In genomic region chr11:45216031-45216430, GRCh38 we compare ENCODE assay signal across 25 cellular contexts.
"Had no signal": no experiment of that assay in that cellular context is flagged by ENCODE, and none has a peak within 500 bp of the region (broad histone marks: within the 10 kb centered on the region; RNA-seq: fewer than 3 reads in every experiment).

No MANE protein-coding gene starts in this region.

- H3K4me3 ChIP-seq: cardiac muscle cell, lung, mucosa of descending colon, skin epidermis, stomach, testis, transverse colon, upper lobe of right lung, uterus had no signal

- ATAC-seq: mucosa of descending colon, upper lobe of right lung had no signal

- H3K27me3 Mint-ChIP-seq: memory B cell; naive B cell; natural killer cell treated with Interleukin-12 subunit alpha and Interleukin-12 subunit beta and Interleukin-15 and Interleukin-18, amount 100 ng/mL, for 72 hours; progenitor cell of endocrine pancreas had no signal

- H3K36me3 ChIP-seq: transverse colon, uterus had no signal

- DNase-seq: cortex of kidney; head of caudate nucleus; mucosa of descending colon; naive B cell; nucleus accumbens; stimulated activated CD4-positive, alpha-beta T cell treated with anti-CD3 and anti-CD28 coated beads, Interleukin-12 subunit alpha, Interleukin-12 subunit beta, amount 100 ng/mL, for 4 hours; stimulated activated CD4-positive, alpha-beta T cell treated with anti-CD3 and anti-CD28 coated beads, Interleukin-1b, Interleukin-23, amount 100 ng/mL, for 48 hours; stimulated activated CD4-positive, alpha-beta T cell treated with anti-CD3 and anti-CD28 coated beads, Interleukin-4, amount 100 ng/mL, for 1 hour; stimulated activated CD8-positive, alpha-beta memory T cell treated with anti-CD3 and anti-CD28 coated beads, Interleukin-4, amount 100 ng/mL, for 48 hours; stimulated activated naive CD4-positive, alpha-beta T cell treated with Interleukin-2 at 50 U/mL for 16 hours; stomach; substantia nigra; testis; transverse colon; upper lobe of right lung; uterus had no signal

- H3K36me3 Mint-ChIP-seq: natural killer cell treated with Interleukin-12 subunit alpha and Interleukin-12 subunit beta and Interleukin-15 and Interleukin-18, amount 100 ng/mL, for 72 hours had no signal

- H3K9me3 Mint-ChIP-seq: memory B cell; mesothelial cell of epicardium; naive B cell; natural killer cell treated with Interleukin-12 subunit alpha and Interleukin-12 subunit beta and Interleukin-15 and Interleukin-18, amount 100 ng/mL, for 72 hours had no signal

- H3K27ac Mint-ChIP-seq: memory B cell, mesothelial cell of epicardium, progenitor cell of endocrine pancreas had no signal

- H3K4me1 ChIP-seq: upper lobe of right lung had no signal

- H3K27ac ChIP-seq: cardiac muscle cell, stomach, testis, transverse colon, upper lobe of right lung, uterus had no signal

- H3K9me3 ChIP-seq: mucosa of descending colon, stomach, testis, transverse colon, upper lobe of right lung, uterus had no signal

- FAIRE-seq: frontal cortex, keratinocyte had no signal

- H3K27me3 ChIP-seq: cardiac muscle cell, stomach, testis, transverse colon, upper lobe of right lung, uterus had no signal

- H3K4me3 Mint-ChIP-seq: memory B cell; mesothelial cell of epicardium; naive B cell; natural killer cell treated with Interleukin-12 subunit alpha and Interleukin-12 subunit beta and Interleukin-15 and Interleukin-18, amount 100 ng/mL, for 72 hours had no signal
